ENCODE assay signal across 14 cellular contexts in the genomic region with DNA sequence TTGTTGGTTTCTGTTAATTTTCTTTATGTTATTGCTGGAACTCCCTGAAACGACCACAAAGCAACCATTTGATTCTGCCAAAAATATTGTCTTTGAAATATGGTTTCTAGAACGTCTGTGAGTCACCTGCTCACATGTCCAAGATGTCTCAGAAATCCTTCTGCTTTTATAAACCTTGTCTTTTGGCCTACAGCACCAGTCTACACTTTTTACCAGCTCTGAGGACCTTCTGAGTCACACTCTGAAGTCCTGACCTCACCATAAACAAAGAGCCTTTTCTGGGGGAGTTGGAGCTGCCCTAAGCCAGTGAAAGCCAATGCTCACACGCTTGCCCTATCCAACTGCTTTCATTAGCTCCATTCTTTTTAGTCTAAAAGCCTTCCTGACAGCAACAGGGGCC. TPM values are rescaled to one million over a fixed set of nuclear protein-coding genes. Genes with fewer than 3 reads are reported as not detected.
DNase-seq lines count a peak whose midpoint lies in the region; ATAC-seq and TF ChIP-seq lines count a peak whose summit lies in the region.
"Had no signal": no experiment of that assay in that cellular context is flagged by ENCODE, and none has a peak within 500 bp of the region (broad histone marks: within the 10 kb centered on the region; RNA-seq: fewer than 3 reads in every experiment).

No MANE protein-coding gene starts in this region.

- peaks cover 3% of the 10 kb centered on the region for H3K27me3 Mint-ChIP-seq in activated CD8-positive, alpha-beta T cell treated with anti-CD3 and anti-CD28 coated beads, Interleukin-2, amount 10 ng/mL, durations not matched to agents 7 days and 5 days (ENCODE audit: low read depth)

- no peaks in the 10 kb centered on the region for H3K4me1 Mint-ChIP-seq in activated CD8-positive, alpha-beta T cell treated with anti-CD3 and anti-CD28 coated beads, Interleukin-2, amount 10 ng/mL, durations not matched to agents 7 days and 5 days (ENCODE audit: low read depth)
- H3K4me1 Mint-ChIP-seq: IgD-negative memory B cell had no signal

- H3K9me3 Mint-ChIP-seq in activated CD8-positive, alpha-beta T cell treated with anti-CD3 and anti-CD28 coated beads, Interleukin-2, amount 10 ng/mL, durations not matched to agents 7 days and 5 days (ENCODE audit: insufficient read depth), result no peaks in the 10 kb centered on the region
- H3K9me3 Mint-ChIP-seq: IgD-negative memory B cell had no signal

- intact Hi-C loops in dorsolateral prefrontal cortex (cut with DNase I), result loop anchor here in 1 of 2 donors (2.0 kb wide), 1 partner anchor 54 kb away; no protein-coding TSS in a partner anchor

- TF ChIP-seq CTCF in dorsolateral prefrontal cortex (IDR thresholded peaks at IDR 0.05 in 54 of 56, conservative IDR thresholded peaks at IDR 0.05 in 2 of 56; ENCODE audit: low read depth in 1 of 56, partially characterized antibody in 56 of 56), result no peak

- no peak overlapping the region for H3K4me3 Mint-ChIP-seq in activated CD8-positive, alpha-beta T cell treated with anti-CD3 and anti-CD28 coated beads, Interleukin-2, amount 10 ng/mL, durations not matched to agents 7 days and 5 days
- H3K4me3 Mint-ChIP-seq: IgD-negative memory B cell had no signal

- H3K27me3 ChIP-seq in dorsolateral prefrontal cortex, result peaks cover 0 to 3% (median 0%) of the 10 kb centered on the region in 45 donors
- H3K27me3 ChIP-seq: body of pancreas, SJCRH30 had no signal

- no peak for ATAC-seq in HG03342 (IDR thresholded peaks at IDR 0.05; ENCODE audit: unreplicated experiment)
- ATAC-seq in activated CD8-positive, alpha-beta T cell treated with anti-CD3 and anti-CD28 coated beads, Interleukin-2, amount 10 ng/mL, durations not matched to agents 7 days and 5 days, result no peak
- ATAC-seq: body of pancreas, upper lobe of right lung had no signal

- H3K27ac Mint-ChIP-seq in activated CD8-positive, alpha-beta T cell treated with anti-CD3 and anti-CD28 coated beads, Interleukin-2, amount 10 ng/mL, durations not matched to agents 7 days and 5 days, result no peak overlapping the region
- H3K27ac Mint-ChIP-seq: IgD-negative memory B cell had no signal

- CTCF ChIA-PET in activated CD8-positive, alpha-beta T cell treated with anti-CD3 and anti-CD28 coated beads, Interleukin-2, amount 10 ng/mL, durations not matched to agents 7 days and 5 days (lab: Charles Lee), result no interaction called here

- peak overlapping the region in 56 of 59 donors; percentile 6 to 90 (median 72) for H3K27ac ChIP-seq in dorsolateral prefrontal cortex
- H3K27ac ChIP-seq: body of pancreas, pancreas, SJCRH30, upper lobe of right lung had no signal

- no peaks in the 10 kb centered on the region for H3K36me3 Mint-ChIP-seq in activated CD8-positive, alpha-beta T cell treated with anti-CD3 and anti-CD28 coated beads, Interleukin-2, amount 10 ng/mL, durations not matched to agents 7 days and 5 days (ENCODE audit: low read depth)

- peak; percentile 46 for DNase-seq in AG08395 (ENCODE audit: low spot score)
- peak; percentile 90 for DNase-seq in NCI-H226
- DNase-seq in dorsolateral prefrontal cortex, result no peak
- DNase-seq in middle frontal gyrus (ENCODE audit: extremely low spot score, low spot score), result peak; percentile 30
- no peak for DNase-seq in NCI-H526 treated with DMSO at 0.1 percent for 48 hours (lab: John Stamatoyannopoulos, UW)
- DNase-seq in activated CD8-positive, alpha-beta T cell treated with anti-CD3 and anti-CD28 coated beads, Interleukin-2, amount 10 ng/mL, durations not matched to agents 7 days and 5 days, result no peak
- DNase-seq in NCI-H1048 (lab: John Stamatoyannopoulos, UW), result no peak
- DNase-seq: body of pancreas, NCI-H1105 treated with DMSO at 0.1 percent for 48 hours, pancreas, SJCRH30, upper lobe of right lung had no signal

- peak overlapping the region in 2 of 59 donors; percentile 21 for H3K4me3 ChIP-seq in dorsolateral prefrontal cortex
- H3K4me3 ChIP-seq: body of pancreas, pancreas, SJCRH30, upper lobe of right lung had no signal

- POLR2A ChIA-PET in activated CD8-positive, alpha-beta T cell treated with anti-CD3 and anti-CD28 coated beads, Interleukin-2, amount 10 ng/mL, durations not matched to agents 7 days and 5 days (lab: Charles Lee), result no interaction called here

RNA-seq across cellular contexts. Expression of a gene that starts 55.5 kb away (rescaled TPM):
- total RNA-seq in dorsolateral prefrontal cortex, result 100 to 1,000 TPM in 115 of 120 experiments, 10 to 100 TPM in 5; 52.1 to 201 (median 143) TPM
- not detected for total RNA-seq in activated CD8-positive, alpha-beta T cell treated with anti-CD3 and anti-CD28 coated beads, Interleukin-2, amount 10 ng/mL, durations not matched to agents 7 days and 5 days

Comparison
In these comparisons a context has a peak if more than half of its experiments do, and no peak if none do; other contexts are left out.
1. DNase-seq: peak in AG08395 (single experiment), NCI-H226 (single experiment) and middle frontal gyrus (single experiment); none in dorsolateral prefrontal cortex (0 of 10), NCI-H526 treated with DMSO at 0.1 percent for 48 hours (single experiment), activated CD8-positive, alpha-beta T cell treated with anti-CD3 and anti-CD28 coated beads, Interleukin-2, amount 10 ng/mL, durations not matched to agents 7 days and 5 days (single experiment) and NCI-H1048 (single experiment).
2. RNA of a gene that starts 55.5 kb away (total RNA-seq): 52.1 to 201 TPM in dorsolateral prefrontal cortex; not detected in activated CD8-positive, alpha-beta T cell treated with anti-CD3 and anti-CD28 coated beads, Interleukin-2, amount 10 ng/mL, durations not matched to agents 7 days and 5 days; every median in the first group is over 10 times any median in the second.